ENCODE assay signal across 11 cellular contexts in the genomic region with DNA sequence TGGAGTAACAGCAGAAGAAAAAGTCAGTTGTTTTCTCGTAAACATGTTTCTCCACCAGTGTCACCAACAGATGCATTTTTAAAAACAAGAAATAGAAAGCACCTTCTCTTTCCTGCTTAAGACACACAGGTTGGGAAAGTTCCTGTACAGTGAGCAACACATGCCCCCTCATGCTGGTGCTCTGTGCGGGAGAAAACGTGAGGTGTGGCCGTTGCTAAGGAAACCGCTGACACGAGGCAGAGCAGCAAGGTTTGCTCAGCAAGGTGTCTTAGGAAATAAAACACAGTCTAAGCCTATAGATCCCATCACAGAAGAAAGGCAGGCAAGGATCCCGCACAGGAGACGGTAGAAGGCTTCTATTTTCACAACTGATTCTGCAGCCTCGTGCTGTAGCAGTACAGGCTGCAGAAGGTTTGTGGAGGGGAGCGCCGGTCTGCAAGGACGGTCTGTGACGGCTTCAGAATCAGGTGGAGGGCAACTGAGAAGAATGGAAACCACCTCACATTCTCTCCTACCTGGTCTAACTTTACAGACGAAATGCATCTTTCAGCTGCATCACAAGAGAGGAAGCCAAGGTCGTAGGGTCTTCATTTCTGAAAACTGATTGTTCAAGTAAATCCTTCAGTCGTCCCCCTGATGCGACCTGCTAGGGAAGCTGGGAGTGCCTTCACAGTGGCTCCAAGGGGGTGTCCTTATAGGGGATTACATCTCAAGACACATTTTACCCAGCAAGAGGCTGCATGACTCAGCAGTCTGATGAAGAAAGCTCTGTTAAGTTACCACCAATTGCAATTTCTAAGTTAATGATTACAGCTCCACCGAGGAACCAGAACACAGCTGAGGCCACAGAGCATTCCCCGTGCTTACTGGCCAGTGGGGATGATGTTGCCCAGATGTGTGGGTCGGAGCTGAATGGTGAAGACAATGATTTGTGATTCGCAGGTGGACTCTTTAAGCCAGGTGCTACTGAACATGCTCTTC.
DNase-seq lines count a peak whose midpoint lies in the region; ATAC-seq, FAIRE-seq and TF ChIP-seq lines count a peak whose summit lies in the region.
"Had no signal": no experiment of that assay in that cellular context is flagged by ENCODE, and none has a peak within 500 bp of the region (broad histone marks: within the 10 kb centered on the region; RNA-seq: fewer than 3 reads in every experiment).

No MANE protein-coding gene starts in this region.

- peak overlapping the region; percentile 75 for H3K4me3 Mint-ChIP-seq in HFFc6

- no peak overlapping the region for H3K4me2 ChIP-seq in GM12878 (ENCODE audit: control insufficient read depth, insufficient read depth)

- intact Hi-C loops in A673 (cut with micrococcal nuclease; ENCODE audit: unreplicated experiment): no loop called here
- intact Hi-C loops in GM12878 (cut with micrococcal nuclease; ENCODE audit: unreplicated experiment): no loop called here
- intact Hi-C loops in right lobe of liver (cut with DNase I): no loop called here

- peaks cover 3% of the 10 kb centered on the region for H3K79me2 ChIP-seq in GM12878 (ENCODE audit: control insufficient read depth, insufficient read depth, low read length)

- peaks cover 67% of the 10 kb centered on the region for H3K27me3 Mint-ChIP-seq in HFFc6 (ENCODE audit: insufficient read depth)

- H3K36me3 Mint-ChIP-seq in HFFc6 (ENCODE audit: low read depth): peaks cover 85% of the 10 kb centered on the region

- RAD21 ChIA-PET in GM12878 (lab: Charles Lee; ENCODE audit: unreplicated experiment): interaction anchor here (0.8 to 1.9 kb wide), 2 partner anchors 156 to 325 kb away, joined by 3 to 5 read pairs; no protein-coding TSS in a partner anchor

- H3K9me3 ChIP-seq in A673 (ENCODE audit: low read depth, low read length, poor library complexity, severe bottlenecking) (no peaks in the 10 kb centered on the region), GM12878 (replicated peaks; ENCODE audit: control insufficient read depth, insufficient read depth, low read length) (no peaks in the 10 kb centered on the region), right lobe of liver (no peaks in the 10 kb centered on the region)
- H3K9me3 ChIP-seq: prostate gland had no signal

- H3K36me3 ChIP-seq in A673 (ENCODE audit: insufficient read depth, low read length, poor library complexity, severe bottlenecking) (peaks cover 81% of the 10 kb centered on the region), GM12878 (ENCODE audit: control insufficient read depth in 2 of 2, insufficient read depth in 2 of 2, low read length in 1 of 2) (peaks cover 24 to 63% of the 10 kb centered on the region in 2 experiments), right lobe of liver (peaks cover 0 to 20% (median 11%) of the 10 kb centered on the region in 4 donors)

- no peak for TF ChIP-seq EP300 in GM12878 (IDR thresholded peaks at IDR 0.05; ENCODE audit: borderline replicate concordance in 1 of 2, control insufficient read depth in 1 of 2, low read depth in 2 of 2, low read length in 2 of 2)

- in situ Hi-C loops in GM12878 (cut with MboI): no loop called here

- H3K27ac Mint-ChIP-seq in HFFc6: peak overlapping the region; percentile 94

- H2AFZ ChIP-seq in GM12878 (ENCODE audit: control insufficient read depth, low read depth, low read length): no peak overlapping the region

- no peaks in the 10 kb centered on the region for H4K20me1 ChIP-seq in GM12878 (ENCODE audit: control insufficient read depth, insufficient read depth)

- peaks cover 94% of the 10 kb centered on the region for H3K4me1 ChIP-seq in A673 (ENCODE audit: insufficient read depth, low read length, poor library complexity, severe bottlenecking)
- no peaks in the 10 kb centered on the region for H3K4me1 ChIP-seq in GM12878 (ENCODE audit: control insufficient read depth, insufficient read depth, low read length)
- peaks cover 0 to 57% (median 20%) of the 10 kb centered on the region in 4 donors for H3K4me1 ChIP-seq in right lobe of liver
- H3K4me1 ChIP-seq: prostate gland had no signal

- TF ChIP-seq CTCF in A673 (conservative IDR thresholded peaks at IDR 0.05; ENCODE audit: low read depth, low read length): no peak
- TF ChIP-seq CTCF in HFFc6 (IDR thresholded peaks at IDR 0.05): no peak
- TF ChIP-seq CTCF in GM12878 (IDR thresholded peaks at IDR 0.05 in 2 of 3, conservative IDR thresholded peaks at IDR 0.05 in 1 of 3; ENCODE audit: control insufficient read depth in 2 of 3, extremely low read depth in 1 of 3, insufficient read depth in 1 of 3, low read depth in 3 of 3, low read length in 3 of 3): no peak
- TF ChIP-seq CTCF in right lobe of liver (IDR thresholded peaks at IDR 0.05): no peak
- TF ChIP-seq CTCF in GM20000 (IDR thresholded peaks at IDR 0.05; ENCODE audit: extremely low read depth, missing control alignments): no peak

- H3K4me1 Mint-ChIP-seq in HFFc6 (ENCODE audit: low read depth): peaks cover 92% of the 10 kb centered on the region

- ATAC-seq in GM12878: no peak
- ATAC-seq in right lobe of liver: peak; percentile 42 to 81 (median 74)
- ATAC-seq in HG02981 (IDR thresholded peaks at IDR 0.05; ENCODE audit: unreplicated experiment): no peak

- TF ChIP-seq RAD21 in GM12878 (IDR thresholded peaks at IDR 0.05; ENCODE audit: insufficient read depth, low read depth, low read length): no peak

- BruUV-seq in A673 (replicated peaks; lab: Mats Ljungman, UMichigan) (no TSS peak), GM12878 (replicated peaks; lab: Mats Ljungman, UMichigan) (no TSS peak)

- POLR2A ChIA-PET in A673 (lab: Charles Lee; ENCODE audit: low non-redundant PET): interaction anchor here (0.6 kb wide), 1 partner anchor 20 kb away, joined by 8 read pairs; no protein-coding TSS in a partner anchor
- POLR2A ChIA-PET in GM12878 (lab: Charles Lee): interaction anchor here (1.2 kb wide), 1 partner anchor 443 kb away, joined by 3 read pairs; the partner anchor contains the start of gene MKLN1

- peaks cover 4% of the 10 kb centered on the region; the same call in 1 of the 2 replicates for H3K9me3 Mint-ChIP-seq in HFFc6

- peak; percentile 53; the same call in 1 of the 2 replicates for TF ChIP-seq POLR2A in GM12878 (IDR thresholded peaks at IDR 0.05; ENCODE audit: low read depth, low read length)
- peak; percentile 53 for TF ChIP-seq POLR2A in right lobe of liver (IDR thresholded peaks at IDR 0.05)

- 79% methylated on average over 21 of the region's 21 CpGs for WGBS in GM12878 (ENCODE audit: insufficient coverage, insufficient replicate concordance, low lambda C conversion rate, missing lambda C conversion rate)
- 54% methylated on average over 16 of the region's 21 CpGs for WGBS in right lobe of liver (ENCODE audit: insufficient coverage, low coverage, low lambda C conversion rate, missing lambda C conversion rate)

- CTCF ChIA-PET in A673 (lab: Charles Lee): interaction anchor here (1.4 kb wide), 1 partner anchor 12 kb away, joined by 11 read pairs; no protein-coding TSS in a partner anchor
- CTCF ChIA-PET in GM12878 (lab: Yijun Ruan, JAX): interaction anchor here (0.6 to 3.1 kb wide), 9 partner anchors 9 to 1914 kb away, joined by 3 to 25 read pairs (median 6); no protein-coding TSS in a partner anchor

- no peak for FAIRE-seq in GM12878 (lab: Jason Lieb, UNC)

- peak overlapping the region; percentile 76 for H3K27ac ChIP-seq in A673 (ENCODE audit: low read depth, low read length, poor library complexity, severe bottlenecking)
- no peak overlapping the region for H3K27ac ChIP-seq in GM12878 (ENCODE audit: control insufficient read depth, insufficient read depth)
- peak overlapping the region in 2 of 3 donors; percentile 69 to 70 for H3K27ac ChIP-seq in right lobe of liver
- H3K27ac ChIP-seq: prostate gland had no signal

- SMC1A ChIA-PET in GM12878 (lab: Charles Lee; ENCODE audit: uncharacterized antibody, unreplicated experiment): interaction anchor here (0.9 to 1.8 kb wide), 3 partner anchors 11 to 54 kb away, joined by 3 to 4 read pairs (median 4); no protein-coding TSS in a partner anchor

- H3K4me3 ChIP-seq in A673 (ENCODE audit: low read depth, low read length, poor library complexity, severe bottlenecking) (no peak overlapping the region), GM12878 (no peak overlapping the region), right lobe of liver (peak overlapping the region in 1 of 3 donors; percentile 15)
- H3K4me3 ChIP-seq: prostate gland had no signal

- DNase-seq in A673 (ENCODE audit: low spot score) (peak; percentile 75), HFFc6 (no peak), GM12878 (ENCODE audit: low read depth, low spot score) (no peak), right lobe of liver (peak in 1 of 3 donors; percentile 60), NCI-H1092 (lab: John Stamatoyannopoulos, UW) (no peak), NCI-H82 treated with DMSO at 0.1 percent for 48 hours (lab: John Stamatoyannopoulos, UW; ENCODE audit: unreplicated experiment) (no peak), GM20000 (ENCODE audit: low spot score) (no peak)
- DNase-seq: cerebellar nuclear complex, SHP77 treated with DMSO at 0.1 percent for 48 hours had no signal

- H3K27me3 ChIP-seq in A673 (replicated peaks; ENCODE audit: insufficient read depth, low read depth, low read length, poor library complexity) (no peaks in the 10 kb centered on the region), GM12878 (replicated peaks in 1 of 2; ENCODE audit: control insufficient read depth in 2 of 2, insufficient read depth in 2 of 2, low read length in 1 of 2) (no peaks in the 10 kb centered on the region), right lobe of liver (no peaks in the 10 kb centered on the region)

- H3K9ac ChIP-seq in GM12878 (ENCODE audit: control insufficient read depth, insufficient read depth, low read length): no peak overlapping the region

TF ChIP-seq in GM12878, 131 proteins besides CTCF, POLR2A, EP300 and RAD21:
- TF ChIP-seq, protein P1, sequence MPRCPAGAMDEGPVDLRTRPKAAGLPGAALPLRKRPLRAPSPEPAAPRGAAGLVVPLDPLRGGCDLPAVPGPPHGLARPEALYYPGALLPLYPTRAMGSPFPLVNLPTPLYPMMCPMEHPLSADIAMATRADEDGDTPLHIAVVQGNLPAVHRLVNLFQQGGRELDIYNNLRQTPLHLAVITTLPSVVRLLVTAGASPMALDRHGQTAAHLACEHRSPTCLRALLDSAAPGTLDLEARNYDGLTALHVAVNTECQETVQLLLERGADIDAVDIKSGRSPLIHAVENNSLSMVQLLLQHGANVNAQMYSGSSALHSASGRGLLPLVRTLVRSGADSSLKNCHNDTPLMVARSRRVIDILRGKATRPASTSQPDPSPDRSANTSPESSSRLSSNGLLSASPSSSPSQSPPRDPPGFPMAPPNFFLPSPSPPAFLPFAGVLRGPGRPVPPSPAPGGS (IDR thresholded peaks at IDR 0.05; ENCODE audit: borderline replicate concordance, insufficient read depth, low read depth, low read length, poor library complexity, severe bottlenecking): peak; percentile 35
- TF ChIP-seq MYB (IDR thresholded peaks at IDR 0.05; ENCODE audit: borderline replicate concordance, low read depth, low read length): no peak
- no peak for TF ChIP-seq CREM (IDR thresholded peaks at IDR 0.05; ENCODE audit: low read depth)

Comparison
In these comparisons a context has a peak if more than half of its experiments do, and no peak if none do; other contexts are left out.
1. ATAC-seq: peak in right lobe of liver (4 of 4); none in GM12878 (single experiment) and HG02981 (single experiment).